ENCODE assay signal across 12 cellular contexts in the genomic region with DNA sequence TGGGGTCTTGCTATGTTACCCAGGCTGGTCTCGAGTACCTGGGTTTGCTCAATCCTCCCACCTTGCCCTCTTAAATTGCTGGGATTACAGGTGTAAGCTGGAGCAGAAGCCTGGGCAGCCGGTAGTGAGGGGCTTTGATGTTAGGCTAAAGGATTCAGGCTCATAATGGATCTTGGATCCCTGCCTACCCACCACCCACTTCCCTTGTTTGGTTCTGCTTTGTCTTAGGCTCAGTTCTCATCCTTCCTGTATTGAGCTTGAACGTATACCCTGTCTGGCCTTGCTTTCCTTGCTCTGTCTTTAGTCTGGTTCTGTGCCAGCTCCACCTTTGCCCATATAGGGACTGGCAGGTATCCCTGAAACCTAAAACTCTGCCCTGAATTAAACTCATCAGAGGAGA. TPM values are rescaled to one million over a fixed set of nuclear protein-coding genes. Genes with fewer than 3 reads are reported as not detected.
A peak's percentile ranks its signal among the peaks of the same experiment; 100 is the strongest.
DNase-seq lines count a peak whose midpoint lies in the region; FAIRE-seq and TF ChIP-seq lines count a peak whose summit lies in the region.
"Had no signal": no experiment of that assay in that cellular context is flagged by ENCODE, and none has a peak within 500 bp of the region (broad histone marks: within the 10 kb centered on the region; RNA-seq: fewer than 3 reads in every experiment).

No MANE protein-coding gene starts in this region.

- no peaks in the 10 kb centered on the region for H3K9me3 ChIP-seq in neutrophil
- H3K9me3 ChIP-seq: esophagus squamous epithelium, right atrium auricular region had no signal

- FAIRE-seq in GM12892 (lab: Jason Lieb, UNC) = no peak

- no peaks in the 10 kb centered on the region for H3K36me3 ChIP-seq in neutrophil
- H3K36me3 ChIP-seq: right atrium auricular region had no signal

- H3K27me3 ChIP-seq in neutrophil = no peaks in the 10 kb centered on the region
- H3K27me3 ChIP-seq: esophagus squamous epithelium, right atrium auricular region had no signal

- no peak for DNase-seq in activated CD4-positive, alpha-beta T cell treated with anti-CD3 and anti-CD28 coated beads, Interleukin-2, amount 10 ng/mL, durations not matched to agents 24 days and 14 days
- DNase-seq in activated CD4-positive, alpha-beta T cell treated with anti-CD3 and anti-CD28 coated beads, Interleukin-2, amount 50 U/mL, for 1 hour = no peak
- no peak for DNase-seq in NB4 (ENCODE audit: low read depth)
- no peak for DNase-seq in HPDE6-E6E7 (ENCODE audit: extremely low spot score)
- no peak for DNase-seq in GM12892 (ENCODE audit: insufficient read length)
- no peak for DNase-seq in NCI-H774 (lab: John Stamatoyannopoulos, UW)
- DNase-seq: esophagus squamous epithelium, left cardiac atrium, NCI-H524 treated with DMSO at 0.1 percent for 48 hours had no signal

- H3K4me3 Mint-ChIP-seq in activated CD4-positive, alpha-beta T cell treated with anti-CD3 and anti-CD28 coated beads, Interleukin-2, amount 10 ng/mL, durations not matched to agents 24 days and 14 days = peak overlapping the region; percentile 89
- H3K4me3 Mint-ChIP-seq in activated naive CD8-positive, alpha-beta T cell = peak overlapping the region; percentile 96

- intact Hi-C loops in activated CD4-positive, alpha-beta T cell treated with anti-CD3 and anti-CD28 coated beads, Interleukin-2, amount 10 ng/mL, durations not matched to agents 24 days and 14 days (cut with micrococcal nuclease) = no loop called here

- TF ChIP-seq POLR2A in NB4 (IDR thresholded peaks at IDR 0.05; ENCODE audit: extremely low read depth, insufficient read length) (no peak), GM12892 (IDR thresholded peaks at IDR 0.05; ENCODE audit: low read depth, low read length) (no peak)

- peaks cover 7% of the 10 kb centered on the region for H3K36me3 Mint-ChIP-seq in activated CD4-positive, alpha-beta T cell treated with anti-CD3 and anti-CD28 coated beads, Interleukin-2, amount 10 ng/mL, durations not matched to agents 24 days and 14 days (ENCODE audit: low read depth)
- peaks cover 2% of the 10 kb centered on the region for H3K36me3 Mint-ChIP-seq in activated naive CD8-positive, alpha-beta T cell

- H3K27ac Mint-ChIP-seq in activated CD4-positive, alpha-beta T cell treated with anti-CD3 and anti-CD28 coated beads, Interleukin-2, amount 10 ng/mL, durations not matched to agents 24 days and 14 days = peak overlapping the region; percentile 63
- H3K27ac Mint-ChIP-seq in activated naive CD8-positive, alpha-beta T cell = peak overlapping the region; percentile 75

- no peaks in the 10 kb centered on the region for H3K9me3 Mint-ChIP-seq in activated CD4-positive, alpha-beta T cell treated with anti-CD3 and anti-CD28 coated beads, Interleukin-2, amount 10 ng/mL, durations not matched to agents 24 days and 14 days
- no peaks in the 10 kb centered on the region for H3K9me3 Mint-ChIP-seq in activated naive CD8-positive, alpha-beta T cell (ENCODE audit: low read depth)

- no peaks in the 10 kb centered on the region for H3K27me3 Mint-ChIP-seq in activated CD4-positive, alpha-beta T cell treated with anti-CD3 and anti-CD28 coated beads, Interleukin-2, amount 10 ng/mL, durations not matched to agents 24 days and 14 days
- H3K27me3 Mint-ChIP-seq in activated naive CD8-positive, alpha-beta T cell = no peaks in the 10 kb centered on the region

- TF ChIP-seq CTCF in NB4 (IDR thresholded peaks at IDR 0.05; ENCODE audit: low read depth, low read length) = no peak
- no peak for TF ChIP-seq CTCF in neutrophil (IDR thresholded peaks at IDR 0.05)

- H3K4me3 ChIP-seq in NB4 (ENCODE audit: low read depth, low read length) (peak overlapping the region; percentile 93), neutrophil (ENCODE audit: low read depth in 1 of 2, low read length in 1 of 2) (no peak overlapping the region)
- H3K4me3 ChIP-seq: right atrium auricular region had no signal

- peaks cover 24% of the 10 kb centered on the region for H3K4me1 Mint-ChIP-seq in activated CD4-positive, alpha-beta T cell treated with anti-CD3 and anti-CD28 coated beads, Interleukin-2, amount 10 ng/mL, durations not matched to agents 24 days and 14 days
- peaks cover 22% of the 10 kb centered on the region for H3K4me1 Mint-ChIP-seq in activated naive CD8-positive, alpha-beta T cell (ENCODE audit: low read depth)

- peaks cover 30 to 33% of the 10 kb centered on the region in 2 experiments for H3K4me1 ChIP-seq in neutrophil (ENCODE audit: control insufficient read depth in 1 of 2, insufficient read depth in 1 of 2, low read depth in 1 of 2, low read length in 1 of 2)

- H3K27ac ChIP-seq in neutrophil = peak overlapping the region; percentile 79
- H3K27ac ChIP-seq: right atrium auricular region had no signal

RNA-seq across cellular contexts. Expression of a gene that starts 1.7 kb away (rescaled TPM):
- 21.4 and 24.5 TPM in 2 replicates for total RNA-seq in activated CD4-positive, alpha-beta T cell treated with anti-CD3 and anti-CD28 coated beads, Interleukin-2, amount 10 ng/mL, durations not matched to agents 24 days and 14 days
- polyA plus RNA-seq in GM12892 (2012; ENCODE audit: missing spikeins) = 18.0 TPM

RNA-seq across cellular contexts. Expression of a gene that starts 29.7 kb away (rescaled TPM):
- 0.92 and 1.3 TPM in 2 replicates for total RNA-seq in activated CD4-positive, alpha-beta T cell treated with anti-CD3 and anti-CD28 coated beads, Interleukin-2, amount 10 ng/mL, durations not matched to agents 24 days and 14 days
- polyA plus RNA-seq in GM12892 (2012; ENCODE audit: missing spikeins) = 4.0 TPM
